20 cellular contexts compared by ENCODE assay signal in the genomic region with DNA sequence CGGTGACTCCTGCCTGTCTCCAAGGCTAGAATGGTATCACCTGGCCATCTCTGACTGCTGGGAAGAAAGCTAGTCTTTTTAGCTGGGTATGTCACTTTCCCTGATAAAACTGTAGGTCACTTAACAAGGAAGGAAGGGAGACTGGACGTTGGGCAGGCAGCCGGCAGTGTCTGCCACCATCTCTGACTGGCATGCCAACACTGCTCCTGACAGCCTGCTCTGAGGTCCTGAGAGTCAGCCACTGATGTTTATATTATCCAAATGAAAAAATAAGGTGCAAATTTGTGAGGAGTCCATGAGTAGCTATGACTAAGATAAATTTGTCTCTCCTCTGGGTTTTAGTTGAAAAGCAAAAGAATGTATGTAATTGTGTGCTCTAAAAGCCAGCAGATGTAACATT.
"Had no signal": no experiment of that assay in that cellular context is flagged by ENCODE, and none has a peak within 500 bp of the region (broad histone marks: within the 10 kb centered on the region; RNA-seq: fewer than 3 reads in every experiment).

No MANE protein-coding gene starts in this region.

- H3K27me3 ChIP-seq: body of pancreas, neural progenitor cell, right lobe of liver had no signal

- ATAC-seq: activated T-cell treated with anti-CD3 and anti-CD28 coated beads, Interleukin-2, amount 50 U/mL, for 72 hours; body of pancreas; left lobe of liver; mucosa of descending colon; psoas muscle; right lobe of liver; T-cell had no signal

- H2AFZ ChIP-seq: neural progenitor cell had no signal

- H3K4me3 Mint-ChIP-seq: activated CD4-positive, alpha-beta T cell treated with anti-CD3 and anti-CD28 coated beads, Interleukin-2, amount 10 ng/mL, durations not matched to agents 24 days and 14 days; activated naive CD8-positive, alpha-beta T cell; activated T-cell treated with anti-CD3 and anti-CD28 coated beads, Interleukin-2, amount 50 U/mL, for 72 hours; naive B cell; neural progenitor cell; T-cell had no signal

- H3K27ac ChIP-seq: body of pancreas, neural progenitor cell, psoas muscle, right lobe of liver, SK-N-MC had no signal

- H3K27ac Mint-ChIP-seq: activated CD4-positive, alpha-beta T cell treated with anti-CD3 and anti-CD28 coated beads, Interleukin-2, amount 10 ng/mL, durations not matched to agents 24 days and 14 days; activated naive CD8-positive, alpha-beta T cell; activated T-cell treated with anti-CD3 and anti-CD28 coated beads, Interleukin-2, amount 50 U/mL, for 72 hours; neural progenitor cell; T-cell had no signal

- H3K27me3 Mint-ChIP-seq: activated CD4-positive, alpha-beta T cell treated with anti-CD3 and anti-CD28 coated beads, Interleukin-2, amount 10 ng/mL, durations not matched to agents 24 days and 14 days; activated naive CD8-positive, alpha-beta T cell; naive B cell; T-cell had no signal

- H3K4me1 Mint-ChIP-seq: neural progenitor cell had no signal

- H3K36me3 Mint-ChIP-seq: neural progenitor cell had no signal

- H3K36me3 ChIP-seq: neural progenitor cell, right lobe of liver had no signal

- DNase-seq: activated CD4-positive, alpha-beta T cell treated with anti-CD3 and anti-CD28 coated beads, Interleukin-2, amount 10 ng/mL, durations not matched to agents 24 days and 14 days; activated gamma-delta T cell treated with Interleukin-2 at 50 U/mL for 16 hours; activated T-cell treated with anti-CD3 and anti-CD28 coated beads, Interleukin-2, amount 50 U/mL, for 72 hours; amniotic stem cell; body of pancreas; central memory CD4-positive, alpha-beta T cell; effector CD4-positive, alpha-beta T cell; hypothalamus; mucosa of descending colon; naive B cell; psoas muscle; right lobe of liver; small intestine; stimulated activated CD4-positive, alpha-beta T cell treated with anti-CD3 and anti-CD28 coated beads, Interleukin-4, amount 100 ng/mL, for 1 hour; T-cell; T-helper 9 cell had no signal

- H3K9ac ChIP-seq: neural progenitor cell had no signal

- H3K4me2 ChIP-seq: neural progenitor cell had no signal

- H3K4me3 ChIP-seq: body of pancreas, mucosa of descending colon, neural progenitor cell, psoas muscle, right lobe of liver, SK-N-MC had no signal

- H3K4me1 ChIP-seq: body of pancreas, psoas muscle, right lobe of liver had no signal

- H3K9me3 ChIP-seq: body of pancreas, mucosa of descending colon, psoas muscle, right lobe of liver had no signal

- H3K9me3 Mint-ChIP-seq: activated CD4-positive, alpha-beta T cell treated with anti-CD3 and anti-CD28 coated beads, Interleukin-2, amount 10 ng/mL, durations not matched to agents 24 days and 14 days; activated T-cell treated with anti-CD3 and anti-CD28 coated beads, Interleukin-2, amount 50 U/mL, for 72 hours; naive B cell; neural progenitor cell; T-cell had no signal
